9 cellular contexts compared by ENCODE assay signal in genomic region chr3:152405915-152406802, GRCh38.
DNase-seq lines count a peak whose midpoint lies in the region; ATAC-seq and TF ChIP-seq lines count a peak whose summit lies in the region.
"Had no signal": no experiment of that assay in that cellular context is flagged by ENCODE, and none has a peak within 500 bp of the region (broad histone marks: within the 10 kb centered on the region; RNA-seq: fewer than 3 reads in every experiment).

No MANE protein-coding gene starts in this region.

- TF ChIP-seq POLR2A in adrenal gland (IDR thresholded peaks at IDR 0.05) (peak in 1 of 2 donors; percentile 17), vagina (IDR thresholded peaks at IDR 0.05) (no peak)

- intact Hi-C loops in activated naive CD4-positive, alpha-beta T cell treated with anti-CD3 and anti-CD28 coated beads for 36 hours (cut with micrococcal nuclease): loop anchor here (1.0 kb wide), 1 partner anchor 8 kb away; no protein-coding TSS in a partner anchor
- intact Hi-C loops in adrenal gland (cut with DNase I) (no loop called here), vagina (cut with DNase I) (no loop called here)

- H3K9me3 Mint-ChIP-seq in activated naive CD4-positive, alpha-beta T cell treated with anti-CD3 and anti-CD28 coated beads for 36 hours: no peaks in the 10 kb centered on the region

- H3K36me3 ChIP-seq in adrenal gland (replicated peaks in 1 of 2) (no peaks in the 10 kb centered on the region), vagina (no peaks in the 10 kb centered on the region)

- no peaks in the 10 kb centered on the region for H3K27me3 Mint-ChIP-seq in activated naive CD4-positive, alpha-beta T cell treated with anti-CD3 and anti-CD28 coated beads for 36 hours (ENCODE audit: low read depth)

- peaks cover 12% of the 10 kb centered on the region for H3K36me3 Mint-ChIP-seq in activated naive CD4-positive, alpha-beta T cell treated with anti-CD3 and anti-CD28 coated beads for 36 hours (ENCODE audit: low read depth)

- H3K9me3 ChIP-seq in adrenal gland (replicated peaks in 1 of 3) (no peaks in the 10 kb centered on the region), vagina (no peaks in the 10 kb centered on the region)

- H3K4me3 ChIP-seq in adrenal gland: peak overlapping the region in 1 of 4 donors; percentile 33
- no peak overlapping the region for H3K4me3 ChIP-seq in vagina

- TF ChIP-seq CTCF in adrenal gland (IDR thresholded peaks at IDR 0.05): no peak
- TF ChIP-seq CTCF in vagina (IDR thresholded peaks at IDR 0.05): no peak

- no peak overlapping the region for H3K4me3 Mint-ChIP-seq in activated naive CD4-positive, alpha-beta T cell treated with anti-CD3 and anti-CD28 coated beads for 36 hours

- no peaks in the 10 kb centered on the region for H3K27me3 ChIP-seq in adrenal gland
- no peaks in the 10 kb centered on the region for H3K27me3 ChIP-seq in vagina

- CTCF ChIA-PET in activated naive CD4-positive, alpha-beta T cell treated with anti-CD3 and anti-CD28 coated beads for 36 hours (lab: Charles Lee): interaction anchor here (0.5 kb wide), 1 partner anchor 86 kb away, joined by 7 read pairs; no protein-coding TSS in a partner anchor

- H3K4me1 ChIP-seq in adrenal gland (replicated peaks in 1 of 2): peaks cover 29 to 55% of the 10 kb centered on the region in 2 donors
- peaks cover 56% of the 10 kb centered on the region for H3K4me1 ChIP-seq in vagina

- 23 to 38% (median 32%) methylated on average over 3 of the region's 3 CpGs for WGBS in adrenal gland, 4 donors

- DNase-seq in activated naive CD4-positive, alpha-beta T cell treated with anti-CD3 and anti-CD28 coated beads for 36 hours: no peak
- no peak for DNase-seq in activated naive CD4-positive, alpha-beta T cell (lab: John Stamatoyannopoulos, UW)
- peak in 4 of 7 donors; percentile 37 to 64 (median 44) for DNase-seq in adrenal gland
- DNase-seq in left kidney (ENCODE audit: low read depth, low spot score): peak; percentile 80
- DNase-seq in vagina (ENCODE audit: extremely low spot score in 2 of 2): no peak
- DNase-seq in effector CD8-positive, alpha-beta T cell (lab: John Stamatoyannopoulos, UW): no peak
- DNase-seq: DND-41 had no signal

- ATAC-seq in GM21619 (IDR thresholded peaks at IDR 0.05; ENCODE audit: unreplicated experiment): no peak
- no peak for ATAC-seq in GM21737 (IDR thresholded peaks at IDR 0.05; ENCODE audit: unreplicated experiment)

- peak overlapping the region; percentile 73 for H3K27ac Mint-ChIP-seq in activated naive CD4-positive, alpha-beta T cell treated with anti-CD3 and anti-CD28 coated beads for 36 hours

- peaks cover 74% of the 10 kb centered on the region for H3K4me1 Mint-ChIP-seq in activated naive CD4-positive, alpha-beta T cell treated with anti-CD3 and anti-CD28 coated beads for 36 hours (ENCODE audit: low read depth)

- peak overlapping the region; percentile 45 to 78 (median 71) for H3K27ac ChIP-seq in adrenal gland
- peak overlapping the region; percentile 72 for H3K27ac ChIP-seq in vagina

Comparison
In these comparisons a context has a peak if more than half of its experiments do, and no peak if none do; other contexts are left out.
1. DNase-seq: peak in adrenal gland (4 of 7) and left kidney (single experiment); none in activated naive CD4-positive, alpha-beta T cell treated with anti-CD3 and anti-CD28 coated beads for 36 hours (single experiment), activated naive CD4-positive, alpha-beta T cell (0 of 4), vagina (0 of 2) and effector CD8-positive, alpha-beta T cell (single experiment).